1 cellular context compared by ENCODE assay signal in genomic region chr5:55308254-55308836, GRCh38.
TF ChIP-seq lines count a peak whose summit lies in the region.

No MANE protein-coding gene starts in this region.

TF ChIP-seq in H1, 55 proteins besides CTCF, POLR2A, EP300 and RAD21:
- no peak for TF ChIP-seq CREB1 (IDR thresholded peaks at IDR 0.05)
- TF ChIP-seq CHD1 (IDR thresholded peaks at IDR 0.05; ENCODE audit: low read depth, low read length): 0 out of 2 replicates have a peak, but pooled peaks have one; percentile 10
